1 cellular context compared by ENCODE assay signal in the genomic region with DNA sequence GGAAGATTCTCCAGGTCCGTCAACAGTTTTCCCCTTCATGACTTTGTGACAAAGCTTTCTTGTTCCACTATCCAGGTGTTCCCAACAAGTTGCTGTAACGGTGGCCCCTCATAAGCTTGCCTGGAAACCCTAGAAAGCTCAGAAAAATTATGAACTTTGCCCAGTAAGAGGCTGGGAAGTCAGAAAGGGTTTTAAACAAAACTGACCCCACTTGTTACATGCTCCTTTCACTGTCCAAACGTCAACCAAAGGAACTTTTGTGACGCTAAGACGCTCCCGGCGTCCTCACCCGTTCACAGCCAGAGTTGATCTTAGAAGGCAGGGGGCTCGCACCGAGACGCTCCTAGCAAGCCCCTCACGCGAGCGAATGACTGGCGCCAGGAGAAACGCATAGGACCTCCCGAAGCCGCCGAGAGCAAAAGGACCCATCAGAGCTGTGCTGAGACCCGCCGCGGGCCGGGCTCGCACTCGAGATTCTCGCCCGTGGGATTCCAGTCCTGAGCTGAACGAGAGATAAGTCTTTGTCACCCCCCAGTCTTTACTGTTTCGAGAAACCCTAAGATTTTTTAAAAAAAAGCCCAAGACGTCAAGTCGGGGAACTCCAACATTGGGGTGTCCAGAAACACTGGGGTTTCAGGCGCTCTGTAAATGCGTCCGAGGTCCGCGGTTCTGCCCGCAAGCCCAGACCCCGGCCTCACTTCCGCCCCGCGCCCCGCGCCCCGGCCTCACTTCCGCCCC.
TF ChIP-seq lines count a peak whose summit lies in the region.

No MANE protein-coding gene starts in this region.

TF ChIP-seq in HepG2, 621 proteins besides CTCF, POLR2A, EP300 and RAD21 (continued from another document and continues in another):
- TF ChIP-seq FOSL1 (CRISPR knock-in tag; IDR thresholded peaks at IDR 0.05; ENCODE audit: borderline replicate concordance) (no peak), KDM1A (CRISPR knock-in tag; IDR thresholded peaks at IDR 0.05) (no peak), ZNF234 (CRISPR knock-in tag; conservative IDR thresholded peaks at IDR 0.05) (0 out of 2 replicates have a peak, but pooled peaks have one; percentile 10), ZNF512B (CRISPR knock-in tag; IDR thresholded peaks at IDR 0.05; ENCODE audit: borderline replicate concordance) (no peak), TFE3 (CRISPR knock-in tag; IDR thresholded peaks at IDR 0.05) (no peak), ZNF251 (CRISPR knock-in tag; IDR thresholded peaks at IDR 0.05) (no peak), HNF4G (IDR thresholded peaks at IDR 0.05; ENCODE audit: borderline replicate concordance, low read depth, low read length) (0 out of 2 replicates have a peak, but pooled peaks have one; percentile 3), HNF4G (CRISPR knock-in tag; IDR thresholded peaks at IDR 0.05; ENCODE audit: borderline replicate concordance, low read depth) (no peak), SP1 (IDR thresholded peaks at IDR 0.05) (no peak), SP1 (CRISPR knock-in tag; IDR thresholded peaks at IDR 0.05) (no peak), BCL6 (CRISPR knock-in tag; IDR thresholded peaks at IDR 0.05) (peak; percentile 79), CEBPG (CRISPR knock-in tag; IDR thresholded peaks at IDR 0.05) (no peak), CHD2 (IDR thresholded peaks at IDR 0.05; ENCODE audit: low read depth, low read length) (no peak), PITX1 (CRISPR knock-in tag; IDR thresholded peaks at IDR 0.05) (0 out of 2 replicates have a peak, but pooled peaks have one; percentile 8), ZNF607 (CRISPR knock-in tag; IDR thresholded peaks at IDR 0.05; ENCODE audit: borderline replicate concordance) (peak; percentile 18; the same call in 1 of the 2 replicates), SOX13 (IDR thresholded peaks at IDR 0.05) (no peak; the same call in 1 of the 2 replicates), SOX13 (CRISPR knock-in tag; conservative IDR thresholded peaks at IDR 0.05 in 1 of 2, IDR thresholded peaks at IDR 0.05 in 1 of 2) (no peak), ZNF746 (CRISPR knock-in tag; IDR thresholded peaks at IDR 0.05) (0 out of 2 replicates have a peak, but pooled peaks have one; percentile 26), MXD4 (CRISPR knock-in tag; IDR thresholded peaks at IDR 0.05) (no peak), DPF2 (CRISPR knock-in tag; IDR thresholded peaks at IDR 0.05; ENCODE audit: borderline replicate concordance, low read depth) (no peak), ZNF547 (CRISPR knock-in tag; IDR thresholded peaks at IDR 0.05) (no peak; the same call in 1 of the 2 replicates), SRF (IDR thresholded peaks at IDR 0.05; ENCODE audit: low read depth, low read length) (no peak), PHF21A (CRISPR knock-in tag; IDR thresholded peaks at IDR 0.05) (0 out of 2 replicates have a peak, but pooled peaks have one; percentile 42), ZNF142 (CRISPR knock-in tag; IDR thresholded peaks at IDR 0.05) (peak; percentile 76; the same call in 1 of the 2 replicates), HNF4A (CRISPR knock-in tag; IDR thresholded peaks at IDR 0.05) (no peak; the same call in 1 of the 2 replicates), POGZ (CRISPR knock-in tag; IDR thresholded peaks at IDR 0.05) (no peak), ZNF850 (CRISPR knock-in tag; conservative IDR thresholded peaks at IDR 0.05) (0 out of 2 replicates have a peak, but pooled peaks have one; percentile 49), ZBTB1 (CRISPR knock-in tag; IDR thresholded peaks at IDR 0.05; ENCODE audit: borderline replicate concordance) (peak; percentile 91; the same call in 1 of the 2 replicates), ZNF589 (CRISPR knock-in tag; conservative IDR thresholded peaks at IDR 0.05) (no peak), ATRX (CRISPR knock-in tag; IDR thresholded peaks at IDR 0.05; ENCODE audit: borderline replicate concordance) (no peak), SRY (CRISPR knock-in tag; IDR thresholded peaks at IDR 0.05) (no peak), ZSCAN9 (CRISPR knock-in tag; IDR thresholded peaks at IDR 0.05; ENCODE audit: borderline replicate concordance) (no peak), ZSCAN20 (CRISPR knock-in tag; IDR thresholded peaks at IDR 0.05; ENCODE audit: borderline replicate concordance) (no peak), ZNF841 (CRISPR knock-in tag; IDR thresholded peaks at IDR 0.05; ENCODE audit: borderline replicate concordance) (no peak), YY1 (IDR thresholded peaks at IDR 0.05; ENCODE audit: insufficient read depth, insufficient replicate concordance, low read depth, low read length) (no peak), ZNF292 (CRISPR knock-in tag; IDR thresholded peaks at IDR 0.05; ENCODE audit: borderline replicate concordance, low read depth) (no peak), ZSCAN21 (CRISPR knock-in tag; IDR thresholded peaks at IDR 0.05; ENCODE audit: borderline replicate concordance) (no peak), ZSCAN12 (CRISPR knock-in tag; IDR thresholded peaks at IDR 0.05) (no peak), ZNF326 (CRISPR knock-in tag; IDR thresholded peaks at IDR 0.05; ENCODE audit: borderline replicate concordance) (no peak), KAT2B (IDR thresholded peaks at IDR 0.05; ENCODE audit: borderline replicate concordance, low read depth, low read length) (no peak), ZNF644 (CRISPR knock-in tag; IDR thresholded peaks at IDR 0.05; ENCODE audit: low read depth) (no peak), ZNF510 (CRISPR knock-in tag; IDR thresholded peaks at IDR 0.05; ENCODE audit: low read depth) (no peak), FOXC1 (CRISPR knock-in tag; IDR thresholded peaks at IDR 0.05; ENCODE audit: borderline replicate concordance) (0 out of 2 replicates have a peak, but pooled peaks have one; percentile 16), NFATC3 (CRISPR knock-in tag; IDR thresholded peaks at IDR 0.05) (0 out of 2 replicates have a peak, but pooled peaks have one; percentile 8), DR1 (CRISPR knock-in tag; IDR thresholded peaks at IDR 0.05) (no peak), GPN1 (CRISPR knock-in tag; IDR thresholded peaks at IDR 0.05; ENCODE audit: borderline replicate concordance) (no peak), NRL (CRISPR knock-in tag; IDR thresholded peaks at IDR 0.05; ENCODE audit: borderline replicate concordance) (no peak), ZNF552 (CRISPR knock-in tag; IDR thresholded peaks at IDR 0.05; ENCODE audit: borderline replicate concordance) (no peak; the same call in 1 of the 2 replicates), NCOA5 (CRISPR knock-in tag; IDR thresholded peaks at IDR 0.05) (no peak)
- TF ChIP-seq, protein P1, sequence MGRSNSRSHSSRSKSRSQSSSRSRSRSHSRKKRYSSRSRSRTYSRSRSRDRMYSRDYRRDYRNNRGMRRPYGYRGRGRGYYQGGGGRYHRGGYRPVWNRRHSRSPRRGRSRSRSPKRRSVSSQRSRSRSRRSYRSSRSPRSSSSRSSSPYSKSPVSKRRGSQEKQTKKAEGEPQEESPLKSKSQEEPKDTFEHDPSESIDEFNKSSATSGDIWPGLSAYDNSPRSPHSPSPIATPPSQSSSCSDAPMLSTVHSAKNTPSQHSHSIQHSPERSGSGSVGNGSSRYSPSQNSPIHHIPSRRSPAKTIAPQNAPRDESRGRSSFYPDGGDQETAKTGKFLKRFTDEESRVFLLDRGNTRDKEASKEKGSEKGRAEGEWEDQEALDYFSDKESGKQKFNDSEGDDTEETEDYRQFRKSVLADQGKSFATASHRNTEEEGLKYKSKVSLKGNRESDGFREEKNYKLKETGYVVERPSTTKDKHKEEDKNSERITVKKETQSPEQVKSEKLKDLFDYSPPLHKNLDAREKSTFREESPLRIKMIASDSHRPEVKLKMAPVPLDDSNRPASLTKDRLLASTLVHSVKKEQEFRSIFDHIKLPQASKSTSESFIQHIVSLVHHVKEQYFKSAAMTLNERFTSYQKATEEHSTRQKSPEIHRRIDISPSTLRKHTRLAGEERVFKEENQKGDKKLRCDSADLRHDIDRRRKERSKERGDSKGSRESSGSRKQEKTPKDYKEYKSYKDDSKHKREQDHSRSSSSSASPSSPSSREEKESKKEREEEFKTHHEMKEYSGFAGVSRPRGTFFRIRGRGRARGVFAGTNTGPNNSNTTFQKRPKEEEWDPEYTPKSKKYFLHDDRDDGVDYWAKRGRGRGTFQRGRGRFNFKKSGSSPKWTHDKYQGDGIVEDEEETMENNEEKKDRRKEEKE (IDR thresholded peaks at IDR 0.05), result no peak
- TF ChIP-seq, protein P2, sequence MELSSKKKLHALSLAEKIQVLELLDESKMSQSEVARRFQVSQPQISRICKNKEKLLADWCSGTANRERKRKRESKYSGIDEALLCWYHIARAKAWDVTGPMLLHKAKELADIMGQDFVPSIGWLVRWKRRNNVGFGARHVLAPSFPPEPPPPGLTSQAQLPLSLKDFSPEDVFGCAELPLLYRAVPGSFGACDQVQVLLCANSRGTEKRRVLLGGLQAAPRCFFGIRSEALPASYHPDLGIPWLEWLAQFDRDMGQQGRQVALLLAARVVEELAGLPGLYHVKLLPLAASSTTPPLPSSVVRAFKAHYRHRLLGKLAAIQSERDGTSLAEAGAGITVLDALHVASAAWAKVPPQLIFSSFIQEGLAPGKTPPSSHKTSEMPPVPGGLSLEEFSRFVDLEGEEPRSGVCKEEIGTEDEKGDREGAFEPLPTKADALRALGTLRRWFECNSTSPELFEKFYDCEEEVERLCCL (CRISPR knock-in tag; IDR thresholded peaks at IDR 0.05; ENCODE audit: borderline replicate concordance), result no peak
